16 cellular contexts compared by ENCODE assay signal in the genomic region with DNA sequence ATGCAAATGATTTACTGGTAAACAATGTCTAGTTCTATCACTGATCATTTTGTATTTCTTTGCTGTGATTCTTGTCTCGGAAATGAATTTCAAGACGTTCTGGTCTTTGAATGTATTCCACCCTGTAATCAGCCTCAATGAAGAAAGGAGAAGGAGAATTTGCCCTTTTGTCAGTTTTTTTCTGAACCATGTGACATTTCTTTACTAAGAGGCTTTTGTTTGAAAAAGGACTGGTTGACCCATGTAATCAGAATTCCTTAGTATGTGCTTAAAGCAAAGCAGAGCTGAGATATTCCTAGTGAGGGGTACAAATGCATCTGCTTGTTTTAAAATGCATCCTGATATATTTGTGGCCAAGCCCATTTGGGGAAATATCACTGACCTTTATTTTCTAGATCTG.
DNase-seq lines count a peak whose midpoint lies in the region; FAIRE-seq and TF ChIP-seq lines count a peak whose summit lies in the region.
"Had no signal": no experiment of that assay in that cellular context is flagged by ENCODE, and none has a peak within 500 bp of the region (broad histone marks: within the 10 kb centered on the region; RNA-seq: fewer than 3 reads in every experiment).

No MANE protein-coding gene starts in this region.

- DNase-seq in SK-MEL-5 (ENCODE audit: low read depth, low spot score) = peak; percentile 94
- peak; percentile 83 for DNase-seq in foreskin melanocyte
- no peak for DNase-seq in neuronal stem cell (ENCODE audit: low spot score)
- no peak for DNase-seq in smooth muscle cell (lab: John Stamatoyannopoulos, UW; ENCODE audit: unreplicated experiment)
- no peak for DNase-seq in left ventricle myocardium inferior
- DNase-seq in GM19239 (ENCODE audit: insufficient read length, low spot score) = no peak
- DNase-seq in RCC 7860 (ENCODE audit: low spot score) = no peak
- DNase-seq: BE2C; Caco-2; CD8-positive, alpha-beta T cell; DND-41; GDM1 had no signal

- H3K79me1 ChIP-seq in neuronal stem cell (ENCODE audit: low read depth, low read length) = no peaks in the 10 kb centered on the region

- intact Hi-C loops in left ventricle myocardium inferior (cut with micrococcal nuclease) = no loop called here

- in situ Hi-C loops in SK-MEL-5 (cut with HindIII; ENCODE audit: low pct_unique_long_range_greater_than_20kb, low sequenced_read_pairs) = no loop called here

- H3K27ac ChIP-seq in neuronal stem cell (replicated peaks; ENCODE audit: low read length) (no peak overlapping the region), smooth muscle cell (ENCODE audit: low read depth) (no peak overlapping the region), left ventricle myocardium inferior (replicated peaks) (no peak overlapping the region)
- H3K27ac ChIP-seq: C4-2B, HL-60 had no signal

- H2BK5ac ChIP-seq in neuronal stem cell (ENCODE audit: low read length) = no peak overlapping the region

- no peak overlapping the region for H2BK120ac ChIP-seq in neuronal stem cell (ENCODE audit: low read depth, low read length)

- no peak overlapping the region for H4K91ac ChIP-seq in neuronal stem cell (ENCODE audit: low read depth, low read length, poor library complexity)

- H2AFZ ChIP-seq in neuronal stem cell (ENCODE audit: low read length) (peak overlapping the region; percentile 52), smooth muscle cell (ENCODE audit: low read depth) (no peak overlapping the region)

- no peak overlapping the region for H4K8ac ChIP-seq in neuronal stem cell (ENCODE audit: low read depth, low read length)

- no peak overlapping the region for H3K23ac ChIP-seq in neuronal stem cell (ENCODE audit: low read depth, low read length, poor library complexity)

- H3K4ac ChIP-seq in neuronal stem cell (ENCODE audit: low read length) = no peak overlapping the region

- H3F3A ChIP-seq in smooth muscle cell (ENCODE audit: low read depth) = no peaks in the 10 kb centered on the region

- H2AK5ac ChIP-seq in neuronal stem cell (ENCODE audit: low read depth, low read length) = no peak overlapping the region

- no peak for TF ChIP-seq CTCF in smooth muscle cell (IDR thresholded peaks at IDR 0.05; ENCODE audit: borderline replicate concordance, insufficient read depth, poor library complexity, severe bottlenecking)
- TF ChIP-seq CTCF in left ventricle myocardium inferior (IDR thresholded peaks at IDR 0.05; ENCODE audit: borderline replicate concordance) = no peak

- H3K9ac ChIP-seq in neuronal stem cell (ENCODE audit: low read depth, low read length, poor library complexity) = no peak overlapping the region
- no peak overlapping the region for H3K9ac ChIP-seq in smooth muscle cell (ENCODE audit: low read depth)

- H3K4me2 ChIP-seq in neuronal stem cell (ENCODE audit: insufficient read depth, low read length, poor library complexity, severe bottlenecking) (no peak overlapping the region), smooth muscle cell (no peak overlapping the region)

- no CpG with 5 or more reads among the region's 2 CpGs for WGBS in neuronal stem cell (ENCODE audit: extremely low coverage in 2 of 2, insufficient read length in 2 of 2, insufficient replicate concordance in 1 of 2), 2 donors
- WGBS in smooth muscle cell (ENCODE audit: low lambda C conversion rate) = 89% methylated on average over 2 of the region's 2 CpGs

- H3K14ac ChIP-seq in neuronal stem cell (ENCODE audit: low read length) = no peak overlapping the region

- no peak overlapping the region for H2BK15ac ChIP-seq in neuronal stem cell (ENCODE audit: low read length)

- no peak overlapping the region for H2BK12ac ChIP-seq in neuronal stem cell (ENCODE audit: low read length)

- H3K36me3 ChIP-seq in neuronal stem cell (replicated peaks in 1 of 2; ENCODE audit: control insufficient read depth in 2 of 2, insufficient read depth in 2 of 2, low read length in 2 of 2) (no peaks in the 10 kb centered on the region), smooth muscle cell (ENCODE audit: low read depth) (no peaks in the 10 kb centered on the region), left ventricle myocardium inferior (no peaks in the 10 kb centered on the region)
- H3K36me3 ChIP-seq: BE2C had no signal

- no peak overlapping the region for H3K18ac ChIP-seq in neuronal stem cell (ENCODE audit: low read length)

- no peak overlapping the region for H3K4me3 ChIP-seq in neuronal stem cell (ENCODE audit: low read length in 2 of 2)
- no peak overlapping the region for H3K4me3 ChIP-seq in smooth muscle cell
- no peak overlapping the region for H3K4me3 ChIP-seq in left ventricle myocardium inferior

- H3K4me1 ChIP-seq in neuronal stem cell (ENCODE audit: control insufficient read depth in 2 of 2, insufficient read depth in 1 of 2, low read depth in 1 of 2, low read length in 2 of 2) = peaks cover 0 to 8% of the 10 kb centered on the region in 2 donors
- no peaks in the 10 kb centered on the region for H3K4me1 ChIP-seq in smooth muscle cell (ENCODE audit: low read depth)
- H3K4me1 ChIP-seq in left ventricle myocardium inferior = no peaks in the 10 kb centered on the region
- H3K4me1 ChIP-seq: BE2C had no signal

- H4K20me1 ChIP-seq in smooth muscle cell (ENCODE audit: low read depth) = no peaks in the 10 kb centered on the region

- H3K27me3 ChIP-seq in neuronal stem cell (ENCODE audit: control insufficient read depth in 3 of 3, insufficient read depth in 3 of 3, low read depth in 1 of 3, low read length in 3 of 3) = no peaks in the 10 kb centered on the region
- no peaks in the 10 kb centered on the region for H3K27me3 ChIP-seq in smooth muscle cell (ENCODE audit: low read depth)
- no peaks in the 10 kb centered on the region for H3K27me3 ChIP-seq in left ventricle myocardium inferior (ENCODE audit: low read depth)
- H3K27me3 ChIP-seq: BE2C had no signal

- no peak for FAIRE-seq in GM19239 (lab: Jason Lieb, UNC)
- no peak for FAIRE-seq in RCC 7860 (lab: Jason Lieb, UNC)
- FAIRE-seq: A204.1, GM12892 had no signal

- no peaks in the 10 kb centered on the region for H3K79me2 ChIP-seq in smooth muscle cell (ENCODE audit: low read depth)

- no peaks in the 10 kb centered on the region for H3K9me3 ChIP-seq in neuronal stem cell (replicated peaks in 1 of 2; ENCODE audit: control insufficient read depth in 2 of 2, insufficient read depth in 1 of 2, low read depth in 1 of 2, low read length in 2 of 2)
- H3K9me3 ChIP-seq in smooth muscle cell (replicated peaks; ENCODE audit: low read depth) = no peaks in the 10 kb centered on the region
- H3K9me3 ChIP-seq in left ventricle myocardium inferior (replicated peaks) = no peaks in the 10 kb centered on the region
- H3K9me3 ChIP-seq: BE2C, Caco-2 had no signal

Comparison
In these comparisons a context has a peak if more than half of its experiments do, and no peak if none do; other contexts are left out.
1. DNase-seq: peak in SK-MEL-5 (single experiment) and foreskin melanocyte (single experiment); none in neuronal stem cell (single experiment), smooth muscle cell (single experiment), left ventricle myocardium inferior (single experiment), GM19239 (single experiment) and RCC 7860 (single experiment).